Comparison of ENCODE assay signal across 35 cellular contexts in the genomic region with DNA sequence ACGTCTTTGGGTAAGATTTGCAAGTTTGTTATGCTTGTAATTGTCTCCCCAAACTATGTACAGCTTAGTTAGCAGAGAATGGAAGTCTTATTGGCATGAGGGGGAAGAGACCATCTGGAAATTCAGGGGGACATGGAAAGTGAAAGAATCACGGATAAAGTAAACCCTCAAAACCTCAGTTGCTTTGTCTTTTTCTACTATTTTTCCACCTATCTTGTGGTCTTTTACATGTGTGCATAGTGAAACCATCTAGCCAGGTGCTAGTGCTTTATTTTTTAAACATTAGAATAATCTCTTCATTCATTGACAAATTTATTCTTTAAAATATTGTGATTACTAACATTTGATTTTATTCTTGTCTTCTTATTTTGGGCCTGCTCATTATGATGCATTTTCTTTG.
"Had no signal": no experiment of that assay in that cellular context is flagged by ENCODE, and none has a peak within 500 bp of the region (broad histone marks: within the 10 kb centered on the region; RNA-seq: fewer than 3 reads in every experiment).

No MANE protein-coding gene starts in this region.

- H3K36me3 Mint-ChIP-seq: activated CD8-positive, alpha-beta memory T cell treated with anti-CD3 and anti-CD28 coated beads, Interleukin-2, amount 10 ng/mL, durations not matched to agents 7 days and 5 days; activated naive CD4-positive, alpha-beta T cell treated with anti-CD3 and anti-CD28 coated beads, Interleukin-2, amount 10 ng/mL, durations not matched to agents 7 days and 5 days; activated naive CD4-positive, alpha-beta T cell treated with anti-CD3 and anti-CD28 coated beads, Interleukin-2, amount 50 U/mL, for 24 hours; activated naive CD8-positive, alpha-beta T cell; activated naive CD8-positive, alpha-beta T cell treated with anti-CD3 and anti-CD28 coated beads, Interleukin-2, amount 10 ng/mL, durations not matched to agents 7 days and 5 days; brain had no signal

- H3K27ac Mint-ChIP-seq: activated B cell treated with CpG ODN at 0.5 μM for 24 hours; activated CD4-positive, alpha-beta memory T cell treated with anti-CD3 and anti-CD28 coated beads, Interleukin-2, amount 10 ng/mL, durations not matched to agents 7 days and 5 days; activated CD4-positive, alpha-beta T cell treated with anti-CD3 and anti-CD28 coated beads, Interleukin-2, amount 10 ng/mL, durations not matched to agents 7 days and 5 days; activated CD8-positive, alpha-beta memory T cell treated with anti-CD3 and anti-CD28 coated beads, Interleukin-2, amount 10 ng/mL, durations not matched to agents 7 days and 5 days; activated CD8-positive, alpha-beta T cell treated with anti-CD3 and anti-CD28 coated beads, Interleukin-2, amount 10 ng/mL, durations not matched to agents 7 days and 5 days; activated naive CD4-positive, alpha-beta T cell treated with anti-CD3 and anti-CD28 coated beads, Interleukin-2, amount 10 ng/mL, durations not matched to agents 7 days and 5 days; activated naive CD4-positive, alpha-beta T cell treated with anti-CD3 and anti-CD28 coated beads, Interleukin-2, amount 50 U/mL, for 24 hours; activated naive CD8-positive, alpha-beta T cell; activated naive CD8-positive, alpha-beta T cell treated with anti-CD3 and anti-CD28 coated beads, Interleukin-2, amount 10 ng/mL, durations not matched to agents 7 days and 5 days; activated naive CD8-positive, alpha-beta T cell treated with anti-CD3 and anti-CD28 coated beads, Interleukin-2, amount 50 U/mL, for 24 hours; activated T-cell treated with anti-CD3 and anti-CD28 coated beads, Interleukin-2, amount 50 U/mL, for 24 hours; activated T-helper 2 cell treated with anti-CD3 and anti-CD28 coated beads, Interferon-gamma antibody, Interleukin-2, Interleukin-4, amounts not matched to agents 10 μg/mL and 5 μg/mL and 100 μg/mL, durations not matched to agents 14 hours and 24 hours and 36 hours; brain; T-helper 1 cell treated with Interleukin-12 subunit alpha and Interleukin-12 subunit beta and Interleukin-4 antibody, amounts not matched to agents 30 μg/mL and 1 μg/mL, for 36 hours; T-helper 2 cell treated with Interferon-gamma antibody and Interleukin-4, amounts not matched to agents 5 μg/mL and 100 μg/mL, for 36 hours had no signal

- H3K27ac ChIP-seq: ascending aorta, cardiac muscle cell, VCaP had no signal

- H3K27me3 ChIP-seq: ascending aorta, cardiac muscle cell had no signal

- H3K4me3 ChIP-seq: ascending aorta, cardiac muscle cell had no signal

- H3K4me3 Mint-ChIP-seq: activated B cell treated with CpG ODN at 0.5 μM for 24 hours; activated CD4-positive, alpha-beta memory T cell treated with anti-CD3 and anti-CD28 coated beads, Interleukin-2, amount 10 ng/mL, durations not matched to agents 7 days and 5 days; activated CD4-positive, alpha-beta T cell treated with anti-CD3 and anti-CD28 coated beads, Interleukin-2, amount 10 ng/mL, durations not matched to agents 7 days and 5 days; activated CD8-positive, alpha-beta memory T cell treated with anti-CD3 and anti-CD28 coated beads, Interleukin-2, amount 10 ng/mL, durations not matched to agents 7 days and 5 days; activated CD8-positive, alpha-beta T cell treated with anti-CD3 and anti-CD28 coated beads, Interleukin-2, amount 10 ng/mL, durations not matched to agents 7 days and 5 days; activated naive CD4-positive, alpha-beta T cell treated with anti-CD3 and anti-CD28 coated beads, Interleukin-2, amount 10 ng/mL, durations not matched to agents 7 days and 5 days; activated naive CD4-positive, alpha-beta T cell treated with anti-CD3 and anti-CD28 coated beads, Interleukin-2, amount 50 U/mL, for 24 hours; activated naive CD8-positive, alpha-beta T cell; activated naive CD8-positive, alpha-beta T cell treated with anti-CD3 and anti-CD28 coated beads, Interleukin-2, amount 10 ng/mL, durations not matched to agents 7 days and 5 days; activated naive CD8-positive, alpha-beta T cell treated with anti-CD3 and anti-CD28 coated beads, Interleukin-2, amount 50 U/mL, for 24 hours; activated T-cell treated with anti-CD3 and anti-CD28 coated beads, Interleukin-2, amount 50 U/mL, for 24 hours; brain; central memory CD8-positive, alpha-beta T cell; T-helper 1 cell treated with Interleukin-12 subunit alpha and Interleukin-12 subunit beta and Interleukin-4 antibody, amounts not matched to agents 30 μg/mL and 1 μg/mL, for 36 hours; T-helper 2 cell treated with Interferon-gamma antibody and Interleukin-4, amounts not matched to agents 5 μg/mL and 100 μg/mL, for 36 hours had no signal

- H3K36me3 ChIP-seq: ascending aorta, cardiac muscle cell had no signal

- H3K9me3 Mint-ChIP-seq: activated CD4-positive, alpha-beta memory T cell treated with anti-CD3 and anti-CD28 coated beads, Interleukin-2, amount 10 ng/mL, durations not matched to agents 7 days and 5 days; activated CD4-positive, alpha-beta T cell treated with anti-CD3 and anti-CD28 coated beads, Interleukin-2, amount 10 ng/mL, durations not matched to agents 7 days and 5 days; T-helper 1 cell treated with Interleukin-12 subunit alpha and Interleukin-12 subunit beta and Interleukin-4 antibody, amounts not matched to agents 30 μg/mL and 1 μg/mL, for 36 hours had no signal

- H3K4me1 Mint-ChIP-seq: activated B cell treated with CpG ODN at 0.5 μM for 24 hours; activated CD4-positive, alpha-beta memory T cell treated with anti-CD3 and anti-CD28 coated beads, Interleukin-2, amount 10 ng/mL, durations not matched to agents 7 days and 5 days; activated CD4-positive, alpha-beta T cell treated with anti-CD3 and anti-CD28 coated beads, Interleukin-2, amount 10 ng/mL, durations not matched to agents 7 days and 5 days; activated CD8-positive, alpha-beta memory T cell treated with anti-CD3 and anti-CD28 coated beads, Interleukin-2, amount 10 ng/mL, durations not matched to agents 7 days and 5 days; activated naive CD4-positive, alpha-beta T cell treated with anti-CD3 and anti-CD28 coated beads, Interleukin-2, amount 10 ng/mL, durations not matched to agents 7 days and 5 days; activated naive CD4-positive, alpha-beta T cell treated with anti-CD3 and anti-CD28 coated beads, Interleukin-2, amount 50 U/mL, for 24 hours; activated naive CD8-positive, alpha-beta T cell treated with anti-CD3 and anti-CD28 coated beads, Interleukin-2, amount 10 ng/mL, durations not matched to agents 7 days and 5 days; activated naive CD8-positive, alpha-beta T cell treated with anti-CD3 and anti-CD28 coated beads, Interleukin-2, amount 50 U/mL, for 24 hours; brain; central memory CD8-positive, alpha-beta T cell had no signal

- ATAC-seq: activated CD8-positive, alpha-beta memory T cell treated with anti-CD3 and anti-CD28 coated beads, Interleukin-2, amount 10 ng/mL, durations not matched to agents 7 days and 5 days; activated CD8-positive, alpha-beta T cell treated with anti-CD3 and anti-CD28 coated beads, Interleukin-2, amount 10 ng/mL, durations not matched to agents 7 days and 5 days; activated naive CD8-positive, alpha-beta T cell treated with anti-CD3 and anti-CD28 coated beads, Interleukin-2, amount 50 U/mL, for 24 hours had no signal

- H3K9me3 ChIP-seq: ascending aorta had no signal

- H3K27me3 Mint-ChIP-seq: activated B cell treated with CpG ODN at 0.5 μM for 24 hours; activated CD4-positive, alpha-beta memory T cell treated with anti-CD3 and anti-CD28 coated beads, Interleukin-2, amount 10 ng/mL, durations not matched to agents 7 days and 5 days; activated CD4-positive, alpha-beta T cell treated with anti-CD3 and anti-CD28 coated beads, Interleukin-2, amount 10 ng/mL, durations not matched to agents 7 days and 5 days; activated CD8-positive, alpha-beta memory T cell treated with anti-CD3 and anti-CD28 coated beads, Interleukin-2, amount 10 ng/mL, durations not matched to agents 7 days and 5 days; activated naive CD4-positive, alpha-beta T cell treated with anti-CD3 and anti-CD28 coated beads, Interleukin-2, amount 10 ng/mL, durations not matched to agents 7 days and 5 days; activated naive CD4-positive, alpha-beta T cell treated with anti-CD3 and anti-CD28 coated beads, Interleukin-2, amount 50 U/mL, for 24 hours; activated naive CD8-positive, alpha-beta T cell; activated naive CD8-positive, alpha-beta T cell treated with anti-CD3 and anti-CD28 coated beads, Interleukin-2, amount 10 ng/mL, durations not matched to agents 7 days and 5 days; activated naive CD8-positive, alpha-beta T cell treated with anti-CD3 and anti-CD28 coated beads, Interleukin-2, amount 50 U/mL, for 24 hours; activated T-cell treated with anti-CD3 and anti-CD28 coated beads, Interleukin-2, amount 50 U/mL, for 24 hours; brain; central memory CD8-positive, alpha-beta T cell had no signal

- H3K4me1 ChIP-seq: ascending aorta had no signal

- DNase-seq: activated B cell treated with CpG ODN at 0.5 μM for 24 hours; activated CD4-positive, alpha-beta memory T cell treated with anti-CD3 and anti-CD28 coated beads, Interleukin-2, amount 10 ng/mL, durations not matched to agents 7 days and 5 days; activated CD4-positive, alpha-beta T cell treated with anti-CD3 and anti-CD28 coated beads for 48 hours; activated CD4-positive, alpha-beta T cell treated with anti-CD3 and anti-CD28 coated beads, Interleukin-2, amount 10 ng/mL, durations not matched to agents 7 days and 5 days; activated CD4-positive, alpha-beta T cell treated with anti-CD3 and anti-CD28 coated beads, Interleukin-2, amount 50 U/mL, for 48 hours; activated CD4-positive, CD25-positive, alpha-beta regulatory T cell treated with anti-CD3 and anti-CD28 coated beads, Interleukin-2, amount 50 U/mL, for 72 hours; activated CD8-positive, alpha-beta memory T cell treated with anti-CD3 and anti-CD28 coated beads for 24 hours; activated CD8-positive, alpha-beta memory T cell treated with anti-CD3 and anti-CD28 coated beads, Interleukin-2, amount 10 ng/mL, durations not matched to agents 7 days and 5 days; activated CD8-positive, alpha-beta memory T cell treated with anti-CD3 and anti-CD28 coated beads, Interleukin-2, amount 50 U/mL, for 48 hours; activated CD8-positive, alpha-beta T cell treated with anti-CD3 and anti-CD28 coated beads, Interleukin-2, amount 10 ng/mL, durations not matched to agents 7 days and 5 days; activated effector memory CD4-positive, alpha-beta T cell treated with Interleukin-2 at 50 U/mL for 16 hours; activated gamma-delta T cell; activated naive CD4-positive, alpha-beta T cell treated with anti-CD3 and anti-CD28 coated beads, Interleukin-2, amount 10 ng/mL, durations not matched to agents 7 days and 5 days; activated naive CD4-positive, alpha-beta T cell treated with Interleukin-2 at 50 U/mL for 16 hours; activated naive CD8-positive, alpha-beta T cell treated with anti-CD3 and anti-CD28 coated beads, Interleukin-2, amount 10 ng/mL, durations not matched to agents 7 days and 5 days; activated naive CD8-positive, alpha-beta T cell treated with anti-CD3 and anti-CD28 coated beads, Interleukin-2, amount 50 U/mL, for 24 hours; activated T-cell treated with anti-CD3 and anti-CD28 coated beads, Interleukin-2, amount 50 U/mL, for 24 hours; activated T-cell treated with anti-CD3 and anti-CD28 coated beads, Interleukin-2, amount 50 U/mL, for 48 hours; amygdala; anterior cingulate cortex; caudate nucleus; cerebellar nuclear complex; T-helper 1 cell; T-helper 2 cell; T-helper 9 cell had no signal
